In the genomic region with DNA sequence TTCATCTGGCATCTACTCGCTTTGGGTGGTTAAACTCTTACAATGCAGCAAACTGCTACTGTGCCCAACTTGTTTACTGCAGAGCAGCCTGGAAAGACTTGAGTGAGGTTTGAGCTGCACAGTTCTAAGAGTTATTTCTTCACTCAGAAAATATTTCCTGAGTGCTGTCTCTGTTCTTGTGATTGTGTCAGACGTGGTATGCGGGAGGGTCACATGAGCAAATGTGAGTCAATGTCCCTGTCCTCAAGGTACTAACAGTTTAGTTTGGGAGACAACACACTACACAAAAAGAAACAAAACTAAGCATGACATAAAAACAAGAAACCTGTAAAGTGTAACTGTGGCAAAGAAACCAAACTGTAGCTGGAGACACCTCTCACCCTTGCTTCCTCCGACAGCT, we compare ENCODE assay signal across 1 cellular context.
TF ChIP-seq lines count a peak whose summit lies in the region.

No MANE protein-coding gene starts in this region.

TF ChIP-seq in IMR-90, 13 proteins besides CTCF, POLR2A, EP300 and RAD21:
- TF ChIP-seq, protein P1, sequence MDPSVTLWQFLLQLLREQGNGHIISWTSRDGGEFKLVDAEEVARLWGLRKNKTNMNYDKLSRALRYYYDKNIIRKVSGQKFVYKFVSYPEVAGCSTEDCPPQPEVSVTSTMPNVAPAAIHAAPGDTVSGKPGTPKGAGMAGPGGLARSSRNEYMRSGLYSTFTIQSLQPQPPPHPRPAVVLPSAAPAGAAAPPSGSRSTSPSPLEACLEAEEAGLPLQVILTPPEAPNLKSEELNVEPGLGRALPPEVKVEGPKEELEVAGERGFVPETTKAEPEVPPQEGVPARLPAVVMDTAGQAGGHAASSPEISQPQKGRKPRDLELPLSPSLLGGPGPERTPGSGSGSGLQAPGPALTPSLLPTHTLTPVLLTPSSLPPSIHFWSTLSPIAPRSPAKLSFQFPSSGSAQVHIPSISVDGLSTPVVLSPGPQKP (IDR thresholded peaks at IDR 0.05; ENCODE audit: borderline replicate concordance, low read depth, low read length), result no peak
- TF ChIP-seq RCOR1 (IDR thresholded peaks at IDR 0.05; ENCODE audit: insufficient replicate concordance, low read length) (no peak), RFX5 (IDR thresholded peaks at IDR 0.05; ENCODE audit: low read depth, low read length) (no peak), FOS (IDR thresholded peaks at IDR 0.05; ENCODE audit: low read depth, low read length) (no peak), SMC3 (IDR thresholded peaks at IDR 0.05; ENCODE audit: low read depth, low read length) (no peak), MXI1 (IDR thresholded peaks at IDR 0.05; ENCODE audit: borderline replicate concordance, low read depth, low read length) (no peak), NFE2L2 (IDR thresholded peaks at IDR 0.05; ENCODE audit: low read depth, low read length) (no peak)
- TF ChIP-seq, protein P2, sequence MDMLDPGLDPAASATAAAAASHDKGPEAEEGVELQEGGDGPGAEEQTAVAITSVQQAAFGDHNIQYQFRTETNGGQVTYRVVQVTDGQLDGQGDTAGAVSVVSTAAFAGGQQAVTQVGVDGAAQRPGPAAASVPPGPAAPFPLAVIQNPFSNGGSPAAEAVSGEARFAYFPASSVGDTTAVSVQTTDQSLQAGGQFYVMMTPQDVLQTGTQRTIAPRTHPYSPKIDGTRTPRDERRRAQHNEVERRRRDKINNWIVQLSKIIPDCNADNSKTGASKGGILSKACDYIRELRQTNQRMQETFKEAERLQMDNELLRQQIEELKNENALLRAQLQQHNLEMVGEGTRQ (IDR thresholded peaks at IDR 0.05; ENCODE audit: low read depth, low read length), result peak; percentile 32; the same call in 1 of the 2 replicates
TF ChIP-seq in IMR-90: peak in this region for 1.
